In the genomic region with DNA sequence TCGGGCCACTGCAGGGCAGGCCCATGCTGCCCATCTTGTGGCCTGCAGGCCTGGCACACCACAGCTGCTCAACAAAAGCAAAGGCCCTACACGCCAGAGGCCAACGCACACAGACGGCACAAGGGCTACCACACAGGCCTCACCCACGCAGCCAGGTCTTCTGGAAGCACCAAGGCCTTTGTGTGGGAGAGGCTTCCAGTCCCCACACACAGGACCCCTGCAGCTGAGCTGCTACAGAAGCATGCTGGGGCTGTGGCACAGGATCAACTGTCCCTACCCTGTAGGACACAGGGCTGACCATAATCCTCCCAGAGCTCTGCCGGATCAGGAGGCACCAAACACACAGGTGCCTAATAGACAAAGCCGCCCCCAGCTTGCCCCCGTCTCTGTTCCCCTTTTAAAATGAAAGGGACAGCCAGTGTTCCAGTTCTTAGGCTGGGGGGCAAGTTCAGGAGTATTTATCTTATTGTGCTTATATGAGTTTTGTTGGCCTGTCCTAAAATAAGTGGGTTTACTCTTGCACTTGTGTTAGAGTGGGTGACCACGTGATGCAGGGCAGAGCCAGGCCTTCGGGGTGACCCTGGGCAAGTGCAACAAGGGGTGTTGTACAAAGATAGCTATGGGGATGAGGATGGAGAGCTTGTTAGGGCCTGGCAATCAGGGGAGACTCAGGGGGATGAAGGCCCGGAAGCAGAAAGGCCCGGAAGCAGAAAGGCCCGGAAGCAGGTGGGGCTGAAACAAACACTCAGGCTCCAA, we compare ENCODE assay signal across 2 cellular contexts.
TF ChIP-seq lines count a peak whose summit lies in the region.

No MANE protein-coding gene starts in this region.

TF ChIP-seq in HEK293, 187 proteins besides CTCF, POLR2A, EP300 and RAD21:
- TF ChIP-seq ZFHX2 (tag by site-specific recombination; conservative IDR thresholded peaks at IDR 0.05) (peak; percentile 64), EGR2 (tag by site-specific recombination; IDR thresholded peaks at IDR 0.05; ENCODE audit: low read depth) (peak; percentile 69)
- TF ChIP-seq, protein P1, sequence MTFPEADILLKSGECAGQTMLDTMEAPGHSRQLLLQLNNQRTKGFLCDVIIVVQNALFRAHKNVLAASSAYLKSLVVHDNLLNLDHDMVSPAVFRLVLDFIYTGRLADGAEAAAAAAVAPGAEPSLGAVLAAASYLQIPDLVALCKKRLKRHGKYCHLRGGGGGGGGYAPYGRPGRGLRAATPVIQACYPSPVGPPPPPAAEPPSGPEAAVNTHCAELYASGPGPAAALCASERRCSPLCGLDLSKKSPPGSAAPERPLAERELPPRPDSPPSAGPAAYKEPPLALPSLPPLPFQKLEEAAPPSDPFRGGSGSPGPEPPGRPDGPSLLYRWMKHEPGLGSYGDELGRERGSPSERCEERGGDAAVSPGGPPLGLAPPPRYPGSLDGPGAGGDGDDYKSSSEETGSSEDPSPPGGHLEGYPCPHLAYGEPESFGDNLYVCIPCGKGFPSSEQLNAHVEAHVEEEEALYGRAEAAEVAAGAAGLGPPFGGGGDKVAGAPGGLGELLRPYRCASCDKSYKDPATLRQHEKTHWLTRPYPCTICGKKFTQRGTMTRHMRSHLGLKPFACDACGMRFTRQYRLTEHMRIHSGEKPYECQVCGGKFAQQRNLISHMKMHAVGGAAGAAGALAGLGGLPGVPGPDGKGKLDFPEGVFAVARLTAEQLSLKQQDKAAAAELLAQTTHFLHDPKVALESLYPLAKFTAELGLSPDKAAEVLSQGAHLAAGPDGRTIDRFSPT (tag by site-specific recombination; IDR thresholded peaks at IDR 0.05): no peak

TF ChIP-seq in K562, 482 proteins besides CTCF, POLR2A, EP300 and RAD21:
- TF ChIP-seq ATF7 (IDR thresholded peaks at IDR 0.05) (no peak), POLR2G (IDR thresholded peaks at IDR 0.05; ENCODE audit: low read depth, low read length) (peak; percentile 13; the same call in 1 of the 2 replicates)
